8 cellular contexts compared by ENCODE assay signal in genomic region chr11:111429066-111429506, GRCh38. TPM values are rescaled to one million over a fixed set of nuclear protein-coding genes. Genes with fewer than 3 reads are reported as not detected.
DNase-seq lines count a peak whose midpoint lies in the region; ATAC-seq and TF ChIP-seq lines count a peak whose summit lies in the region.

No MANE protein-coding gene starts in this region.

- TF ChIP-seq CTCF in A673 (conservative IDR thresholded peaks at IDR 0.05; ENCODE audit: low read depth, low read length), result peak; percentile 99
- peak; percentile 65 for TF ChIP-seq CTCF in GM13976 (IDR thresholded peaks at IDR 0.05; ENCODE audit: borderline replicate concordance, control extremely low read depth, extremely low read depth, insufficient read depth, missing control alignments)
- TF ChIP-seq CTCF in OCI-LY3 (IDR thresholded peaks at IDR 0.05; ENCODE audit: low read depth, low read length), result peak; percentile 98
- peak; percentile 27 to 62 (median 52) for TF ChIP-seq CTCF in heart left ventricle (IDR thresholded peaks at IDR 0.05)

- ATAC-seq in HG03095 (IDR thresholded peaks at IDR 0.05; ENCODE audit: unreplicated experiment) (peak; percentile 79), heart left ventricle (peak in 2 of 4 donors; percentile 38 to 61)
- peak; percentile 83 for ATAC-seq in activated T-helper 17 cell treated with anti-CD3 and anti-CD28 coated beads, Interleukin-2, amount 50 U/mL, for 72 hours (replicated peaks)

- peak overlapping the region; percentile 45 for H3K9ac ChIP-seq in OCI-LY3 (ENCODE audit: low read length)

- H3K9me3 ChIP-seq in A673 (ENCODE audit: low read depth, low read length, poor library complexity, severe bottlenecking) (no peaks in the 10 kb centered on the region), OCI-LY3 (ENCODE audit: insufficient read depth, low read length) (no peaks in the 10 kb centered on the region; the same call in 1 of the 2 replicates), heart left ventricle (no peaks in the 10 kb centered on the region)

- no peaks in the 10 kb centered on the region for H4K20me1 ChIP-seq in OCI-LY3 (ENCODE audit: insufficient read depth, low read length)

- peaks cover 5% of the 10 kb centered on the region for H3K27me3 Mint-ChIP-seq in activated T-helper 17 cell treated with anti-CD3 and anti-CD28 coated beads, Interleukin-2, amount 50 U/mL, for 72 hours

- no peaks in the 10 kb centered on the region for H3K36me3 Mint-ChIP-seq in activated T-helper 17 cell treated with anti-CD3 and anti-CD28 coated beads, Interleukin-2, amount 50 U/mL, for 72 hours (ENCODE audit: low read depth)

- no peak overlapping the region for H3K4me3 Mint-ChIP-seq in activated T-helper 17 cell treated with anti-CD3 and anti-CD28 coated beads, Interleukin-2, amount 50 U/mL, for 72 hours

- in situ Hi-C loops in GM13976 (cut with MboI; ENCODE audit: low sequenced_read_pairs, unreplicated experiment), result loop anchor here (5.0 to 25.0 kb wide), 2 partner anchors 147 to 967 kb away; no protein-coding TSS in a partner anchor

- H3K4me3 ChIP-seq in A673 (ENCODE audit: low read depth, low read length, poor library complexity, severe bottlenecking), result no peak overlapping the region
- no peak overlapping the region for H3K4me3 ChIP-seq in OCI-LY3 (ENCODE audit: low read length)
- H3K4me3 ChIP-seq in heart left ventricle, result no peak overlapping the region

- H3K27me3 ChIP-seq in A673 (replicated peaks; ENCODE audit: insufficient read depth, low read depth, low read length, poor library complexity), result no peaks in the 10 kb centered on the region
- H3K27me3 ChIP-seq in OCI-LY3 (ENCODE audit: low read depth, low read length), result no peaks in the 10 kb centered on the region
- H3K27me3 ChIP-seq in heart left ventricle, result peaks cover 0 to 11% (median 0%) of the 10 kb centered on the region in 9 donors

- H2AFZ ChIP-seq in OCI-LY3 (ENCODE audit: low read depth, low read length), result peak overlapping the region; percentile 60

- intact Hi-C loops in A673 (cut with micrococcal nuclease; ENCODE audit: unreplicated experiment), result loop anchor here (10.0 kb wide), 2 partner anchors 714 to 964 kb away; partner anchors contain the start of gene ARHGAP20
- intact Hi-C loops in heart left ventricle (cut with DNase I), result no loop called here

- no TSS peak for BruUV-seq in A673 (replicated peaks; lab: Mats Ljungman, UMichigan)

- peaks cover 25% of the 10 kb centered on the region for H3K4me1 ChIP-seq in A673 (ENCODE audit: insufficient read depth, low read length, poor library complexity, severe bottlenecking)
- H3K4me1 ChIP-seq in OCI-LY3 (ENCODE audit: low read length), result peaks cover 45% of the 10 kb centered on the region
- no peaks in the 10 kb centered on the region for H3K4me1 ChIP-seq in heart left ventricle

- TF ChIP-seq POLR2A in heart left ventricle (IDR thresholded peaks at IDR 0.05), result no peak

- POLR2A ChIA-PET in A673 (lab: Charles Lee; ENCODE audit: low non-redundant PET), result no interaction called here

- 50 to 56% (median 54%) methylated on average over 7 of the region's 7 CpGs for WGBS in heart left ventricle, 4 donors

- no peaks in the 10 kb centered on the region for H3K79me2 ChIP-seq in OCI-LY3 (ENCODE audit: low read length)

- CTCF ChIA-PET in A673 (lab: Charles Lee), result interaction anchor here (0.7 to 2.7 kb wide), 7 partner anchors 11 to 167 kb away, joined by 3 to 21 read pairs (median 4); partner anchors contain the start of gene POU2AF3

- DNase-seq in A673 (ENCODE audit: low spot score), result peak; percentile 90
- DNase-seq in GM13976 (ENCODE audit: low spot score), result peak; percentile 61
- peak in 2 of 5 donors; percentile 12 to 42 for DNase-seq in heart left ventricle
- DNase-seq in stimulated activated CD4-positive, alpha-beta T cell treated with anti-CD3 and anti-CD28 coated beads, Interleukin-15, amount 100 ng/mL, for 48 hours (ENCODE audit: low read depth in 2 of 2), result peak; percentile 53 to 74
- DNase-seq in Ammon's horn (ENCODE audit: low spot score), result no peak

- H3K27ac Mint-ChIP-seq in activated T-helper 17 cell treated with anti-CD3 and anti-CD28 coated beads, Interleukin-2, amount 50 U/mL, for 72 hours, result peak overlapping the region; percentile 31

- H3K4me1 Mint-ChIP-seq in activated T-helper 17 cell treated with anti-CD3 and anti-CD28 coated beads, Interleukin-2, amount 50 U/mL, for 72 hours, result no peaks in the 10 kb centered on the region

- H3K36me3 ChIP-seq in A673 (ENCODE audit: insufficient read depth, low read length, poor library complexity, severe bottlenecking) (no peaks in the 10 kb centered on the region), OCI-LY3 (replicated peaks; ENCODE audit: low read depth, low read length) (no peaks in the 10 kb centered on the region), heart left ventricle (no peaks in the 10 kb centered on the region)

- no peaks in the 10 kb centered on the region for H3K9me3 Mint-ChIP-seq in activated T-helper 17 cell treated with anti-CD3 and anti-CD28 coated beads, Interleukin-2, amount 50 U/mL, for 72 hours

- H3K27ac ChIP-seq in A673 (ENCODE audit: low read depth, low read length, poor library complexity, severe bottlenecking) (no peak overlapping the region), OCI-LY3 (ENCODE audit: low read length) (peak overlapping the region; percentile 78), heart left ventricle (no peak overlapping the region)

- H3K4me2 ChIP-seq in OCI-LY3 (ENCODE audit: low read length), result peak overlapping the region; percentile 51

RNA-seq across cellular contexts. Expression of gene POU2AF1, which starts 50.0 kb away (rescaled TPM):
- total RNA-seq in A673 (2021) (not detected in 2 replicates), heart left ventricle (1 to 10 TPM in 1 of 9 donors, under 1 TPM in 2, not detected in 6; 0.20 to 1.3 (median 0.28) TPM)
- 10 to 100 TPM in 1 of 2 donors, 1 to 10 TPM in 1; 6.4 to 36.6 TPM for total RNA-seq in activated T-helper 17 cell treated with anti-CD3 and anti-CD28 coated beads, Interleukin-2, amount 50 U/mL, for 72 hours
- polyA plus RNA-seq in heart left ventricle, result under 1 TPM in 1 of 2 donors, not detected in 1; 0.07 TPM
